12 cellular contexts compared by ENCODE assay signal in the genomic region with DNA sequence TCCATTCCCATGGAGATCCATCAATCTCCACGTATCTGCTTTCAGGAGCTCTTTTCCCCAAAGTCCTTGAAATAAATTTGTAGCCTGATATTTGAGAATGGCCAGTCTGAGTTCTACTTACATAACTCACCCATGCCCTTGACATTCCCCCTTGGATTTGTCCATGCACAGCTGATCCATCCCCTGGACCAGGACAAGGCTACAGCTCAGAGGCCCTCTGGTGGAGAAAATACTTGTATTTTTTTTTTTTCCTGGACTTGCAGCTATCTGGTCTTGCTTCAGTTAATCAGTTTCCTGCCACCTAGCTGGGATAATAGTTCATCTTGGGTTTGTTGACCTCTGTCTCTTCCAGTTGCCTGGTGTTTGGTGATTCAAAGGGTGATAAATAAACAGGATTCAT.
DNase-seq lines count a peak whose midpoint lies in the region; TF ChIP-seq lines count a peak whose summit lies in the region.
"Had no signal": no experiment of that assay in that cellular context is flagged by ENCODE, and none has a peak within 500 bp of the region (broad histone marks: within the 10 kb centered on the region; RNA-seq: fewer than 3 reads in every experiment).

No MANE protein-coding gene starts in this region.

- WGBS in adrenal gland, 4 donors = 35 to 57% (median 36%) methylated on average over 1 of the region's 1 CpG
- 69% methylated on average over 1 of the region's 1 CpG for WGBS in liver

- H3K4me1 Mint-ChIP-seq in CD14-positive monocyte = no peaks in the 10 kb centered on the region
- H3K4me1 Mint-ChIP-seq: activated naive CD8-positive, alpha-beta T cell treated with anti-CD3 and anti-CD28 coated beads, Interleukin-2, amount 10 ng/mL, durations not matched to agents 7 days and 5 days had no signal

- H3K36me3 ChIP-seq in DOHH2 (ENCODE audit: control insufficient read depth, low read length) = no peaks in the 10 kb centered on the region
- no peaks in the 10 kb centered on the region for H3K36me3 ChIP-seq in adrenal gland (replicated peaks in 1 of 2)
- H3K36me3 ChIP-seq in liver (ENCODE audit: control insufficient read depth in 4 of 4, insufficient read depth in 3 of 4, low read depth in 1 of 4, low read length in 3 of 4) = no peaks in the 10 kb centered on the region

- no peak overlapping the region for H3K9ac ChIP-seq in liver (ENCODE audit: low read depth in 1 of 2, low read length in 2 of 2)

- no peak overlapping the region for H3K4me2 ChIP-seq in DOHH2 (ENCODE audit: low read length)

- H3F3A ChIP-seq in DOHH2 (ENCODE audit: control insufficient read depth, insufficient read depth) = no peaks in the 10 kb centered on the region

- no peaks in the 10 kb centered on the region for H3K79me2 ChIP-seq in DOHH2 (ENCODE audit: control insufficient read depth, low read length)

- TF ChIP-seq POLR2A in adrenal gland (IDR thresholded peaks at IDR 0.05) = no peak

- peaks cover 0 to 8% (median 2%) of the 10 kb centered on the region in 7 donors for H3K9me3 Mint-ChIP-seq in CD14-positive monocyte

- H3K27ac Mint-ChIP-seq in CD14-positive monocyte = no peak overlapping the region
- H3K27ac Mint-ChIP-seq: activated naive CD8-positive, alpha-beta T cell treated with anti-CD3 and anti-CD28 coated beads, Interleukin-2, amount 10 ng/mL, durations not matched to agents 7 days and 5 days had no signal

- H3K4me1 ChIP-seq in DOHH2 (ENCODE audit: control insufficient read depth, low read length) (no peaks in the 10 kb centered on the region), adrenal gland (replicated peaks in 1 of 2) (no peaks in the 10 kb centered on the region), liver (ENCODE audit: control insufficient read depth in 4 of 4, insufficient read depth in 4 of 4, low read length in 3 of 4) (no peaks in the 10 kb centered on the region)

- no peaks in the 10 kb centered on the region for H3K27me3 ChIP-seq in DOHH2 (ENCODE audit: control insufficient read depth, low read length)
- no peaks in the 10 kb centered on the region for H3K27me3 ChIP-seq in adrenal gland
- peaks cover 0 to 3% (median 0%) of the 10 kb centered on the region in 4 donors for H3K27me3 ChIP-seq in liver (ENCODE audit: control insufficient read depth in 4 of 4, insufficient read depth in 4 of 4, low read length in 3 of 4)

- no peak overlapping the region for H3K27ac ChIP-seq in DOHH2 (ENCODE audit: low read depth, low read length)
- no peak overlapping the region for H3K27ac ChIP-seq in adrenal gland
- no peak overlapping the region for H3K27ac ChIP-seq in liver (ENCODE audit: low read depth in 1 of 2, low read length in 2 of 2)

- TF ChIP-seq CTCF in DOHH2 (IDR thresholded peaks at IDR 0.05; ENCODE audit: low read depth, low read length, poor library complexity, severe bottlenecking) = peak; percentile 52
- peak; percentile 30 to 62 (median 52) for TF ChIP-seq CTCF in adrenal gland (IDR thresholded peaks at IDR 0.05)
- TF ChIP-seq CTCF in liver (IDR thresholded peaks at IDR 0.05; ENCODE audit: low read depth, low read length, missing input control) = peak; percentile 22
- no peak for TF ChIP-seq CTCF in GM13976 (IDR thresholded peaks at IDR 0.05; ENCODE audit: borderline replicate concordance, control extremely low read depth, extremely low read depth, insufficient read depth, missing control alignments)
- no peak for TF ChIP-seq CTCF in CD14-positive monocyte (IDR thresholded peaks at IDR 0.05)

- intact Hi-C loops in adrenal gland (cut with DNase I) (loop anchor here in 1 of 2 donors (5.0 to 10.0 kb wide), 2 partner anchors 162 to 445 kb away; no protein-coding TSS in a partner anchor), CD14-positive monocyte (cut with micrococcal nuclease) (no loop called here)

- no peaks in the 10 kb centered on the region for H3K36me3 Mint-ChIP-seq in CD14-positive monocyte
- H3K36me3 Mint-ChIP-seq: activated naive CD8-positive, alpha-beta T cell treated with anti-CD3 and anti-CD28 coated beads, Interleukin-2, amount 10 ng/mL, durations not matched to agents 7 days and 5 days had no signal

- no peaks in the 10 kb centered on the region for H3K9me2 ChIP-seq in DOHH2 (replicated peaks; ENCODE audit: control insufficient read depth, low read length)

- no peak overlapping the region for H3K4me3 Mint-ChIP-seq in CD14-positive monocyte
- H3K4me3 Mint-ChIP-seq: activated naive CD8-positive, alpha-beta T cell treated with anti-CD3 and anti-CD28 coated beads, Interleukin-2, amount 10 ng/mL, durations not matched to agents 7 days and 5 days had no signal

- no peaks in the 10 kb centered on the region for H3K27me3 Mint-ChIP-seq in CD14-positive monocyte (ENCODE audit: low read depth in 3 of 3)
- H3K27me3 Mint-ChIP-seq: activated naive CD8-positive, alpha-beta T cell treated with anti-CD3 and anti-CD28 coated beads, Interleukin-2, amount 10 ng/mL, durations not matched to agents 7 days and 5 days had no signal

- in situ Hi-C loops in GM13976 (cut with MboI; ENCODE audit: low sequenced_read_pairs, unreplicated experiment) = no loop called here

- H4K20me1 ChIP-seq in DOHH2 (ENCODE audit: control insufficient read depth, insufficient read depth, low read depth, low read length) = no peaks in the 10 kb centered on the region

- DNase-seq in adrenal gland (peak; percentile 21 to 62 (median 42)), GM13976 (ENCODE audit: low spot score) (no peak), NCI-H2107 treated with DMSO at 0.1 percent for 48 hours (lab: John Stamatoyannopoulos, UW; ENCODE audit: unreplicated experiment) (no peak), CD14-positive monocyte (ENCODE audit: low spot score) (no peak)
- no peak for DNase-seq in stimulated activated CD8-positive, alpha-beta memory T cell treated with anti-CD3 and anti-CD28 coated beads, Interleukin-4, amount 100 ng/mL, for 48 hours
- DNase-seq: activated CD4-positive, alpha-beta T cell treated with anti-CD3 and anti-CD28 coated beads for 4 hours; activated naive CD8-positive, alpha-beta T cell treated with anti-CD3 and anti-CD28 coated beads, Interleukin-2, amount 10 ng/mL, durations not matched to agents 7 days and 5 days; stimulated activated naive CD4-positive, alpha-beta T cell had no signal

- H3K9me3 ChIP-seq in DOHH2 (ENCODE audit: control insufficient read depth, insufficient read depth, low read length) (no peaks in the 10 kb centered on the region), adrenal gland (replicated peaks in 1 of 3) (no peaks in the 10 kb centered on the region), liver (ENCODE audit: control insufficient read depth in 4 of 4, low read length in 3 of 4) (no peaks in the 10 kb centered on the region)

- TF ChIP-seq RAD21 in Ishikawa (IDR thresholded peaks at IDR 0.05; ENCODE audit: low read depth) (peak; percentile 8; the same call in 1 of the 2 replicates), liver (IDR thresholded peaks at IDR 0.05) (peak; percentile 59 to 68)

- TF ChIP-seq EP300 in Ishikawa (IDR thresholded peaks at IDR 0.05; ENCODE audit: borderline replicate concordance) = no peak

- H3K4me3 ChIP-seq in DOHH2 (ENCODE audit: low read length) (no peak overlapping the region), adrenal gland (no peak overlapping the region), liver (ENCODE audit: low read depth in 1 of 3, low read length in 3 of 3) (no peak overlapping the region)
- H3K4me3 ChIP-seq: lung had no signal

TF ChIP-seq in Ishikawa, 13 proteins besides CTCF, POLR2A, EP300 and RAD21:
- TF ChIP-seq FOXM1 (IDR thresholded peaks at IDR 0.05; ENCODE audit: borderline replicate concordance, low read depth) = no peak
- no peak for TF ChIP-seq TEAD4 (IDR thresholded peaks at IDR 0.05)
- TF ChIP-seq USF1 (IDR thresholded peaks at IDR 0.05) = no peak
- TF ChIP-seq CEBPB (IDR thresholded peaks at IDR 0.05) = no peak
- TF ChIP-seq TCF12 (IDR thresholded peaks at IDR 0.05; ENCODE audit: low read depth) = no peak
- no peak for TF ChIP-seq TAF1 (IDR thresholded peaks at IDR 0.05; ENCODE audit: low read depth)
- no peak for TF ChIP-seq EGR1 (IDR thresholded peaks at IDR 0.05)

TF ChIP-seq in liver, 16 proteins besides CTCF, POLR2A, EP300 and RAD21:
- TF ChIP-seq, protein P1, sequence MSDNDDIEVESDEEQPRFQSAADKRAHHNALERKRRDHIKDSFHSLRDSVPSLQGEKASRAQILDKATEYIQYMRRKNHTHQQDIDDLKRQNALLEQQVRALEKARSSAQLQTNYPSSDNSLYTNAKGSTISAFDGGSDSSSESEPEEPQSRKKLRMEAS (IDR thresholded peaks at IDR 0.05) = no peak
- TF ChIP-seq RXRA (IDR thresholded peaks at IDR 0.05) (no peak), HNF4A (conservative IDR thresholded peaks at IDR 0.05) (no peak), FOXA1 (IDR thresholded peaks at IDR 0.05) (no peak), JUND (IDR thresholded peaks at IDR 0.05) (no peak), NR2F2 (IDR thresholded peaks at IDR 0.05) (no peak), YY1 (IDR thresholded peaks at IDR 0.05) (no peak)

Comparison
In these comparisons a context has a peak if more than half of its experiments do, and no peak if none do; other contexts are left out.
1. CTCF ChIP-seq: peak in DOHH2 (single experiment), adrenal gland (6 of 6) and liver (single experiment); none in GM13976 (single experiment) and CD14-positive monocyte (single experiment).
2. DNase-seq: peak in adrenal gland (7 of 7); none in GM13976 (single experiment), stimulated activated CD8-positive, alpha-beta memory T cell treated with anti-CD3 and anti-CD28 coated beads, Interleukin-4, amount 100 ng/mL, for 48 hours (single experiment), NCI-H2107 treated with DMSO at 0.1 percent for 48 hours (single experiment) and CD14-positive monocyte (single experiment).